Comparison of ENCODE assay signal across 31 cellular contexts in genomic region chr6:134162932-134163331, GRCh38.
A peak's percentile ranks its signal among the peaks of the same experiment; 100 is the strongest.
DNase-seq lines count a peak whose midpoint lies in the region; ATAC-seq, FAIRE-seq and TF ChIP-seq lines count a peak whose summit lies in the region.
"Had no signal": no experiment of that assay in that cellular context is flagged by ENCODE, and none has a peak within 500 bp of the region (broad histone marks: within the 10 kb centered on the region; RNA-seq: fewer than 3 reads in every experiment).

No MANE protein-coding gene starts in this region.

- H3K4me1 Mint-ChIP-seq in MCF 10A (ENCODE audit: insufficient read depth, unreplicated experiment), result peaks cover 6% of the 10 kb centered on the region
- H3K4me1 Mint-ChIP-seq: B cell; CD8-positive, alpha-beta memory T cell had no signal

- TF ChIP-seq EP300 in K562 (IDR thresholded peaks at IDR 0.05; ENCODE audit: low read length) (no peak), upper lobe of left lung (IDR thresholded peaks at IDR 0.05) (peak in 2 of 4 donors; percentile 43 to 89)

- peaks cover 13% of the 10 kb centered on the region for H3K36me3 Mint-ChIP-seq in MCF 10A (ENCODE audit: insufficient read depth, unreplicated experiment)

- no peaks in the 10 kb centered on the region for H3K36me3 ChIP-seq in breast epithelium
- no peaks in the 10 kb centered on the region for H3K36me3 ChIP-seq in K562 (ENCODE audit: control insufficient read depth, insufficient read depth, low read length)
- H3K36me3 ChIP-seq in lower lobe of right lung, result peaks cover 4% of the 10 kb centered on the region
- H3K36me3 ChIP-seq in upper lobe of left lung, result peaks cover 0 to 4% (median 3%) of the 10 kb centered on the region in 4 donors
- H3K36me3 ChIP-seq: HAP-1, MG63 had no signal

- H3K27ac ChIP-seq in breast epithelium (no peak overlapping the region), K562 (ENCODE audit: extremely low read depth, low read depth, low read length) (no peak overlapping the region), lower lobe of right lung (no peak overlapping the region), upper lobe of left lung (no peak overlapping the region)
- H3K27ac ChIP-seq: 22Rv1, C4-2B, PC-9, SJSA1 had no signal

- H3K27me3 ChIP-seq in breast epithelium (no peaks in the 10 kb centered on the region), K562 (ENCODE audit: control insufficient read depth in 2 of 2, insufficient read depth in 2 of 2, low read length in 2 of 2) (no peaks in the 10 kb centered on the region), lower lobe of right lung (ENCODE audit: low read depth) (no peaks in the 10 kb centered on the region), upper lobe of left lung (no peaks in the 10 kb centered on the region)
- H3K27me3 ChIP-seq: MG63, SJSA1 had no signal

- TF ChIP-seq POLR2A in breast epithelium (IDR thresholded peaks at IDR 0.05), result no peak
- no peak for TF ChIP-seq POLR2A in K562 (conservative IDR thresholded peaks at IDR 0.05)
- TF ChIP-seq POLR2A in upper lobe of left lung (IDR thresholded peaks at IDR 0.05), result no peak

- H3K9me3 ChIP-seq in breast epithelium, result no peaks in the 10 kb centered on the region
- no peaks in the 10 kb centered on the region for H3K9me3 ChIP-seq in K562 (replicated peaks; ENCODE audit: control insufficient read depth, insufficient read depth, low read depth, low read length)
- H3K9me3 ChIP-seq in lower lobe of right lung, result no peaks in the 10 kb centered on the region
- no peaks in the 10 kb centered on the region for H3K9me3 ChIP-seq in upper lobe of left lung
- H3K9me3 ChIP-seq: HAP-1, MG63, SJSA1 had no signal

- no peak overlapping the region for H2AFZ ChIP-seq in K562 (ENCODE audit: low read depth, low read length)
- H2AFZ ChIP-seq: GM23338, PC-9 had no signal

- CTCF ChIA-PET in MCF 10A (lab: Yijun Ruan, JAX) (no interaction called here), K562 (lab: Yijun Ruan, JAX; ENCODE audit: low intra/inter-chr PET ratio) (no interaction called here)

- H3K4me2 ChIP-seq in K562 (ENCODE audit: insufficient read depth, low read length), result no peak overlapping the region
- H3K4me2 ChIP-seq: GM23338, PC-9 had no signal

- H3K9me1 ChIP-seq in K562 (ENCODE audit: control insufficient read depth, insufficient read depth, low read length), result no peaks in the 10 kb centered on the region

- no peak for FAIRE-seq in K562 (lab: Jason Lieb, UNC)
- FAIRE-seq: GM12892 had no signal

- H3K9me3 Mint-ChIP-seq in MCF 10A (ENCODE audit: unreplicated experiment), result no peaks in the 10 kb centered on the region
- H3K9me3 Mint-ChIP-seq: CD8-positive, alpha-beta memory T cell; HFFc6 had no signal

- 2% methylated on average over 3 of the region's 3 CpGs for WGBS in K562 (ENCODE audit: insufficient coverage, low coverage, missing lambda C conversion rate)
- 75 to 81% methylated on average over 3 of the region's 3 CpGs for WGBS in upper lobe of left lung, 2 donors

- no TSS peak for BruUV-seq in MCF 10A (replicated peaks; lab: Mats Ljungman, UMichigan)
- BruUV-seq in K562 (replicated peaks; lab: Mats Ljungman, UMichigan), result no TSS peak

- POLR2A ChIA-PET in MCF 10A (lab: Yijun Ruan, JAX) (interaction anchor here (1.8 kb wide), 1 partner anchor 660 kb away, joined by 5 read pairs; no protein-coding TSS in a partner anchor), K562 (lab: Yijun Ruan, JAX) (interaction anchor here (0.6 kb wide), 1 partner anchor 511 kb away, joined by 3 read pairs; no protein-coding TSS in a partner anchor)

- peak overlapping the region; percentile 19 for H3K27ac Mint-ChIP-seq in MCF 10A (ENCODE audit: low read depth, unreplicated experiment)
- H3K27ac Mint-ChIP-seq: B cell, GM23338, HFFc6 had no signal

- no peaks in the 10 kb centered on the region for H4K20me1 ChIP-seq in K562 (replicated peaks; ENCODE audit: control insufficient read depth, insufficient read depth, low read length)

- H3K79me2 ChIP-seq in K562 (ENCODE audit: control insufficient read depth, insufficient read depth, low read length), result no peaks in the 10 kb centered on the region

- H3K4me1 ChIP-seq in breast epithelium (no peaks in the 10 kb centered on the region), K562 (replicated peaks in 1 of 2; ENCODE audit: control insufficient read depth in 2 of 2, insufficient read depth in 2 of 2, low read length in 2 of 2) (no peaks in the 10 kb centered on the region), lower lobe of right lung (no peaks in the 10 kb centered on the region), upper lobe of left lung (no peaks in the 10 kb centered on the region)
- H3K4me1 ChIP-seq: SJSA1 had no signal

- intact Hi-C loops in MCF 10A (cut with micrococcal nuclease) (no loop called here), breast epithelium (cut with DNase I; ENCODE audit: low total_unique reads) (no loop called here), K562 (cut with micrococcal nuclease) (no loop called here), lower lobe of right lung (cut with DNase I) (no loop called here)

- TF ChIP-seq CTCF in MCF 10A (IDR thresholded peaks at IDR 0.05; ENCODE audit: unreplicated experiment) (no peak), breast epithelium (IDR thresholded peaks at IDR 0.05) (no peak), K562 (IDR thresholded peaks at IDR 0.05 in 2 of 3, conservative IDR thresholded peaks at IDR 0.05 in 1 of 3; ENCODE audit: insufficient read depth in 2 of 3, low read depth in 1 of 3, low read length in 3 of 3) (no peak), lower lobe of right lung (IDR thresholded peaks at IDR 0.05) (no peak), upper lobe of left lung (IDR thresholded peaks at IDR 0.05) (no peak)

- no peak overlapping the region for H3K9ac ChIP-seq in K562 (ENCODE audit: insufficient read depth in 1 of 2, low read depth in 2 of 2, low read length in 2 of 2)

- no peak overlapping the region for H3K4me3 Mint-ChIP-seq in MCF 10A (ENCODE audit: unreplicated experiment)
- H3K4me3 Mint-ChIP-seq: B cell; CD8-positive, alpha-beta memory T cell; GM23338; HFFc6 had no signal

- in situ Hi-C loops in K562 (cut with MboI), result loop anchor here (25.0 kb wide), 1 partner anchor 1274 kb away; no protein-coding TSS in a partner anchor

- DNase-seq in MCF 10A (ENCODE audit: unreplicated experiment) (no peak), breast epithelium (ENCODE audit: low spot score in 2 of 2) (no peak), K562 (ENCODE audit: extremely low read depth in 1 of 4, low spot score in 3 of 4) (no peak), lower lobe of right lung (no peak), upper lobe of left lung (no peak), cerebellar cortex (ENCODE audit: low spot score) (no peak), DMS153 treated with DMSO at 0.1 percent for 48 hours (lab: John Stamatoyannopoulos, UW; ENCODE audit: unreplicated experiment) (no peak), NCI-H1930 (lab: John Stamatoyannopoulos, UW) (no peak)
- DNase-seq: CD8-positive, alpha-beta memory T cell; DMS 273 treated with DMSO at 0.1 percent for 48 hours; DMS79 treated with DMSO at 0.1 percent for 48 hours; HFFc6; Kasumi-1; MG63; NCI-H1105 treated with DMSO at 0.1 percent for 48 hours; NCI-H146; NCI-H2029; NCI-H446; NCI-H524 treated with DMSO at 0.1 percent for 48 hours; NCI-H774; NK-92 treated with Interleukin-12 subunit alpha and Interleukin-12 subunit beta, amount 100 ng/mL, for 24 hours; Right ventricle myocardium superior; RPMI8226 had no signal

- TF ChIP-seq RAD21 in K562 (CRISPR knock-in tag; conservative IDR thresholded peaks at IDR 0.05 in 1 of 2, IDR thresholded peaks at IDR 0.05 in 1 of 2), result no peak

- no peaks in the 10 kb centered on the region for H3K27me3 Mint-ChIP-seq in MCF 10A (ENCODE audit: insufficient read depth, unreplicated experiment)
- H3K27me3 Mint-ChIP-seq: B cell had no signal

- no peak for ATAC-seq in K562
- ATAC-seq in lower lobe of right lung, result peak; percentile 20 to 58
- peak; percentile 8 to 61 for ATAC-seq in upper lobe of left lung (ENCODE audit: low FRiP score in 2 of 2)
- ATAC-seq: GM23338 had no signal

- H3K4me3 ChIP-seq in breast epithelium, result no peak overlapping the region
- H3K4me3 ChIP-seq in K562, result no peak overlapping the region
- H3K4me3 ChIP-seq in lower lobe of right lung, result no peak overlapping the region
- H3K4me3 ChIP-seq in upper lobe of left lung, result no peak overlapping the region
- H3K4me3 ChIP-seq: GM23338, HAP-1, MG63, PC-9, SJSA1 had no signal

TF ChIP-seq in K562, 482 proteins besides CTCF, POLR2A, EP300 and RAD21 (continues in another document):
- TF ChIP-seq AFF4 (CRISPR knock-in tag; IDR thresholded peaks at IDR 0.05), result no peak
- TF ChIP-seq FOXJ2 (tag; IDR thresholded peaks at IDR 0.05), result 0 out of 2 replicates have a peak, but pooled peaks have one; percentile 20
- no peak for TF ChIP-seq GTF2E2 (tag; IDR thresholded peaks at IDR 0.05)
- TF ChIP-seq ZNF121 (CRISPR knock-in tag; conservative IDR thresholded peaks at IDR 0.05), result peak; percentile 67
